30 cellular contexts compared by ENCODE assay signal in genomic region chr19:57118848-57119247, GRCh38. TPM values are rescaled to one million over a fixed set of nuclear protein-coding genes. Genes with fewer than 3 reads are reported as not detected.
"Had no signal": no experiment of that assay in that cellular context is flagged by ENCODE, and none has a peak within 500 bp of the region (broad histone marks: within the 10 kb centered on the region; RNA-seq: fewer than 3 reads in every experiment).

No MANE protein-coding gene starts in this region.

- H3K4me1 ChIP-seq: stomach, suprapubic skin, thyroid gland, tibial artery, tibial nerve, transverse colon, upper lobe of left lung, upper lobe of right lung, uterus, vagina had no signal

- H3K27me3 ChIP-seq: stomach, thyroid gland, tibial nerve, transverse colon, upper lobe of left lung, upper lobe of right lung, uterus, vagina had no signal

- H3K4me3 ChIP-seq: stomach, suprapubic skin, thoracic aorta, thyroid gland, tibial artery, tibial nerve, transverse colon, upper lobe of left lung, upper lobe of right lung, uterus, vagina had no signal

- DNase-seq: stimulated activated CD4-positive, alpha-beta T cell treated with anti-CD3 and anti-CD28 coated beads, Interleukin-2, amount 100 ng/mL, for 48 hours; stimulated activated CD4-positive, alpha-beta T cell treated with anti-CD3 and anti-CD28 coated beads, Interleukin-4, amount 100 ng/mL, for 1 hour; stimulated activated CD4-positive, alpha-beta T cell treated with anti-CD3 and anti-CD28 coated beads, Interleukin-4, amount 100 ng/mL, for 24 hours; stimulated activated CD4-positive, alpha-beta T cell treated with anti-CD3 and anti-CD28 coated beads, Interleukin-4, amount 100 ng/mL, for 4 hours; stimulated activated CD8-positive, alpha-beta memory T cell treated with anti-CD3 and anti-CD28 coated beads, Interleukin-4, amount 100 ng/mL, for 48 hours; stimulated activated naive B cell treated with anti-CD40 and anti-IgM and Interleukin-4, amounts not matched to agents 10 μg/mL and 1 μg/mL and 100 μg/mL, for 72 hours; stimulated activated naive CD4-positive, alpha-beta T cell; stimulated activated naive CD4-positive, alpha-beta T cell treated with Interleukin-2 at 50 U/mL for 16 hours; stimulated activated naive CD8-positive, alpha-beta T cell treated with anti-CD3 and anti-CD28 coated beads, Interleukin-15, amount 100 ng/mL, for 72 hours; stimulated activated naive CD8-positive, alpha-beta T cell treated with anti-CD3 and anti-CD28 coated beads, Interleukin-15, Interleukin-2, amounts not matched to agents 100 U/mL and 50 U/mL, for 24 hours; stomach; substantia nigra; thyroid gland; tibial artery; transverse colon; trophoblast cell; upper lobe of right lung; uterus had no signal

- H3K9me3 ChIP-seq: thoracic aorta, thyroid gland, upper lobe of right lung, uterus had no signal

- ATAC-seq: stimulated activated effector memory CD8-positive, alpha-beta T cell treated with anti-CD3 and anti-CD28 coated beads, Interleukin-12 subunit alpha, Interleukin-12 subunit beta, amount 100 ng/mL, for 72 hours; stimulated activated memory B cell treated with anti-CD40 and anti-IgM and Interleukin-4, amounts not matched to agents 10 μg/mL and 1 μg/mL and 100 μg/mL, for 72 hours; stimulated activated naive B cell treated with anti-CD40 and anti-IgM and Interleukin-4, amounts not matched to agents 10 μg/mL and 1 μg/mL and 100 μg/mL, for 72 hours; stimulated activated naive CD8-positive, alpha-beta T cell treated with anti-CD3 and anti-CD28 coated beads, Interleukin-15, amount 100 ng/mL, for 72 hours; stimulated activated naive CD8-positive, alpha-beta T cell treated with anti-CD3 and anti-CD28 coated beads, Interleukin-15, Interleukin-2, amounts not matched to agents 100 U/mL and 50 U/mL, for 24 hours; upper lobe of right lung had no signal

- H3K36me3 ChIP-seq: stomach, suprapubic skin, thoracic aorta, thyroid gland, tibial artery, tibial nerve, transverse colon, upper lobe of left lung, upper lobe of right lung, uterus, vagina had no signal

- H3K27ac ChIP-seq: stomach, suprapubic skin, thoracic aorta, thyroid gland, tibial artery, tibial nerve, transverse colon, upper lobe of left lung, upper lobe of right lung, uterus, vagina had no signal

RNA-seq across cellular contexts. Expression of gene USP29, which starts 0.9 kb away (rescaled TPM):
- total RNA-seq: stomach, subcutaneous adipose tissue, suprapubic skin, temporal lobe, thoracic aorta, thyroid gland, tibial nerve, transverse colon, upper lobe of left lung, upper lobe of right lung, ureter, urinary bladder, vagina had no signal
- polyA plus RNA-seq: stomach, thymus, urinary bladder had no signal

RNA-seq across cellular contexts. Expression of gene ZIM3, which starts 26.2 kb away (rescaled TPM):
- total RNA-seq: stomach, subcutaneous adipose tissue, suprapubic skin, temporal lobe, thoracic aorta, thyroid gland, tibial nerve, transverse colon, upper lobe of left lung, upper lobe of right lung, ureter, urinary bladder, uterus, vagina had no signal
- polyA plus RNA-seq: stomach, thymus, urinary bladder had no signal

RNA-seq across cellular contexts. Expression of gene DUXA, which starts 48.4 kb away (rescaled TPM):
- total RNA-seq: stomach, subcutaneous adipose tissue, suprapubic skin, temporal lobe, thoracic aorta, thyroid gland, transverse colon, upper lobe of left lung, upper lobe of right lung, ureter, urinary bladder, uterus, vagina had no signal
- polyA plus RNA-seq: stomach, urinary bladder had no signal
